12 cellular contexts compared by ENCODE assay signal in genomic region chr5:2207966-2208544, GRCh38.
DNase-seq lines count a peak whose midpoint lies in the region; ATAC-seq and TF ChIP-seq lines count a peak whose summit lies in the region.
"Had no signal": no experiment of that assay in that cellular context is flagged by ENCODE, and none has a peak within 500 bp of the region (broad histone marks: within the 10 kb centered on the region; RNA-seq: fewer than 3 reads in every experiment).

No MANE protein-coding gene starts in this region.

- intact Hi-C loops in lower lobe of right lung (cut with DNase I), result no loop called here

- DNase-seq in DND-41, result no peak
- DNase-seq in astrocyte of the cerebellum (ENCODE audit: low read depth), result no peak
- no peak for DNase-seq in lower lobe of right lung
- no peak for DNase-seq in GM03348 (ENCODE audit: low spot score)
- DNase-seq: activated naive CD4-positive, alpha-beta T cell; effector CD4-positive, alpha-beta T cell; immature natural killer cell; NCI-H1694 treated with DMSO at 0.1 percent for 48 hours had no signal

- TF ChIP-seq CTCF in DND-41 (IDR thresholded peaks at IDR 0.05; ENCODE audit: borderline replicate concordance, extremely low read depth, low read length, poor library complexity, severe bottlenecking) (peak; percentile 27), LNCAP (IDR thresholded peaks at IDR 0.05) (peak; percentile 71), astrocyte of the cerebellum (IDR thresholded peaks at IDR 0.05; ENCODE audit: low read depth, low read length, missing control alignments) (peak; percentile 47), lower lobe of right lung (IDR thresholded peaks at IDR 0.05) (peak; percentile 17)

- no peaks in the 10 kb centered on the region for H3K9me3 ChIP-seq in DND-41 (ENCODE audit: insufficient read depth, low read length, severe bottlenecking)
- H3K9me3 ChIP-seq in lower lobe of right lung, result no peaks in the 10 kb centered on the region

- no peak overlapping the region for H3K4me2 ChIP-seq in DND-41 (ENCODE audit: insufficient read depth, low read length)

- H3K79me2 ChIP-seq in DND-41 (ENCODE audit: insufficient read depth, low read length), result no peaks in the 10 kb centered on the region

- no peaks in the 10 kb centered on the region for H3K4me1 ChIP-seq in DND-41 (ENCODE audit: insufficient read depth, low read length)
- no peaks in the 10 kb centered on the region for H3K4me1 ChIP-seq in lower lobe of right lung

- in situ Hi-C loops in astrocyte of the cerebellum (cut with HindIII; ENCODE audit: low sequenced_read_pairs), result no loop called here

- no peaks in the 10 kb centered on the region for H4K20me1 ChIP-seq in DND-41 (ENCODE audit: insufficient read depth, low read length)

- H2AFZ ChIP-seq in DND-41 (ENCODE audit: low read depth, low read length), result no peak overlapping the region

- H3K9ac ChIP-seq in DND-41 (ENCODE audit: low read depth, low read length), result no peak overlapping the region

- H3K27ac ChIP-seq in DND-41 (ENCODE audit: low read length) (no peak overlapping the region), lower lobe of right lung (no peak overlapping the region)

- ATAC-seq in DND-41 (ENCODE audit: insufficient read depth, low read depth) (no peak), lower lobe of right lung (peak; percentile 48 to 72), HG02678 (IDR thresholded peaks at IDR 0.05; ENCODE audit: unreplicated experiment) (no peak), HG03097 (IDR thresholded peaks at IDR 0.05; ENCODE audit: low FRiP score, unreplicated experiment) (no peak), GM21526 (IDR thresholded peaks at IDR 0.05; ENCODE audit: low FRiP score, unreplicated experiment) (no peak)

- H3K4me3 ChIP-seq in DND-41 (ENCODE audit: low read depth in 1 of 2, low read length in 2 of 2) (no peak overlapping the region), astrocyte of the cerebellum (ENCODE audit: low read depth, low read length) (no peak overlapping the region), lower lobe of right lung (no peak overlapping the region)

- H3K36me3 ChIP-seq in DND-41 (ENCODE audit: insufficient read depth, low read length) (no peaks in the 10 kb centered on the region), lower lobe of right lung (no peaks in the 10 kb centered on the region)

- H3K27me3 ChIP-seq in DND-41 (ENCODE audit: insufficient read depth, low read length, poor library complexity) (no peaks in the 10 kb centered on the region), lower lobe of right lung (ENCODE audit: low read depth) (peaks cover 6% of the 10 kb centered on the region)

Comparison
In these comparisons a context has a peak if more than half of its experiments do, and no peak if none do; other contexts are left out.
1. ATAC-seq: peak in lower lobe of right lung (2 of 2); none in DND-41 (single experiment), HG02678 (single experiment), HG03097 (single experiment) and GM21526 (single experiment).
2. CTCF ChIP-seq: peak in every context shown above with its lines; median percentile 71 in LNCAP; 47 in astrocyte of the cerebellum; 27 in DND-41; 17 in lower lobe of right lung.